19 cellular contexts compared by ENCODE assay signal in genomic region chr14:51592836-51593235, GRCh38.
"Had no signal": no experiment of that assay in that cellular context is flagged by ENCODE, and none has a peak within 500 bp of the region (broad histone marks: within the 10 kb centered on the region; RNA-seq: fewer than 3 reads in every experiment).

No MANE protein-coding gene starts in this region.

- H3K9me3 ChIP-seq: esophagus muscularis mucosa, gastroesophageal sphincter, heart left ventricle, prostate gland, right atrium auricular region, stomach had no signal

- H3K36me3 ChIP-seq: esophagus muscularis mucosa, gastroesophageal sphincter, heart left ventricle, prostate gland, right atrium auricular region, stomach had no signal

- H3K27ac ChIP-seq: gastroesophageal sphincter, heart left ventricle, prostate gland, right atrium auricular region, stomach, VCaP had no signal

- H3K4me3 ChIP-seq: esophagus muscularis mucosa, gastroesophageal sphincter, heart left ventricle, prostate gland, right atrium auricular region, stomach had no signal

- H3K4me1 ChIP-seq: heart left ventricle, prostate gland, right atrium auricular region, stomach had no signal

- H3K27me3 ChIP-seq: esophagus muscularis mucosa, gastroesophageal sphincter, heart left ventricle, right atrium auricular region, stomach had no signal

- DNase-seq: activated CD4-positive, alpha-beta memory T cell treated with anti-CD3 and anti-CD28 coated beads, Interleukin-2, amount 10 ng/mL, durations not matched to agents 7 days and 5 days; activated CD4-positive, alpha-beta T cell treated with anti-CD3 and anti-CD28 coated beads for 1 hour; activated naive CD4-positive, alpha-beta T cell treated with anti-CD3 and anti-CD28 coated beads for 36 hours; activated T-cell treated with anti-CD3 and anti-CD28 coated beads, Interleukin-2, amount 50 U/mL, for 24 hours; effector CD4-positive, alpha-beta T cell; heart left ventricle; kidney glomerular epithelial cell; left ventricle myocardium superior; occipital lobe; stimulated activated CD4-positive, alpha-beta T cell treated with anti-CD3 and anti-CD28 coated beads, Interleukin-2, amount 100 ng/mL, for 24 hours; stomach; trophoblast cell had no signal

- ATAC-seq: gastroesophageal sphincter, left ventricle myocardium superior had no signal

- FAIRE-seq: astrocyte, bronchial epithelial cell had no signal
